In the genomic region with DNA sequence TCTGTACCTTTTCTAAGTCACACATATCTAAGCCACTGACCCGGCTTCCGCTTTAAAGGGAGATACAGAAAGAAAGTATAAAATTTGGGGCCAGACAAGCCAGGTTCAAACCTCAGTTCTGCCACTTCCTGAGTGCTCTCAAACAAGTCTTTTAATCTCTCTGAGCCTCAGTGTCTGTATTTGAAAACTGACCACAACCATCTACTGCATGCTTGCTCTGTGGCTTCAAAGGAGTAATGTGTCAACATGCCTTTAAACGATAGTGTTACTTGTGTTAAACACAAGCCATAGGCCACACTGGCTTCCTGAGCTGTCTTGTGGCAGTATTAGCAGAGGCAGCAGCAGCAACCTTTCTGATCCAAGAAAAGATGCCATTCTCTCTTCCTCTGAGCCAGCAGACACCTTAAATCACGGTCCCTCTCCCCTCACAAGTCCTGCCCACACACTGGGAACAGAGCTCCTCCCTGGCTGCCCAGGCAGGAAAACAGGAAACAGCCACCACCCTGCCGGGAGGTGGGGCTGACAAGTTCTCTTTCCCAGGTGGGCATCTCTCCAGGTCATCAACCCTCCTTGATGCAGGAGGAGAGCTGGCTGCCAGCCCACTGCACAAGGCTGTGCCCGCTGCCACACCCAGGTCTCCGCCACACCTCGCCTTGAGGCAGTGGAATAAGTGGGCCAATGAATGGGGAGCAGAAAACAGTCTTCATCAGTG, we compare ENCODE assay signal across 1 cellular context.
TF ChIP-seq lines count a peak whose summit lies in the region.

No MANE protein-coding gene starts in this region.

TF ChIP-seq in HepG2, 621 proteins besides CTCF, POLR2A, EP300 and RAD21 (continued from another document and continues in another):
- TF ChIP-seq, protein P1, sequence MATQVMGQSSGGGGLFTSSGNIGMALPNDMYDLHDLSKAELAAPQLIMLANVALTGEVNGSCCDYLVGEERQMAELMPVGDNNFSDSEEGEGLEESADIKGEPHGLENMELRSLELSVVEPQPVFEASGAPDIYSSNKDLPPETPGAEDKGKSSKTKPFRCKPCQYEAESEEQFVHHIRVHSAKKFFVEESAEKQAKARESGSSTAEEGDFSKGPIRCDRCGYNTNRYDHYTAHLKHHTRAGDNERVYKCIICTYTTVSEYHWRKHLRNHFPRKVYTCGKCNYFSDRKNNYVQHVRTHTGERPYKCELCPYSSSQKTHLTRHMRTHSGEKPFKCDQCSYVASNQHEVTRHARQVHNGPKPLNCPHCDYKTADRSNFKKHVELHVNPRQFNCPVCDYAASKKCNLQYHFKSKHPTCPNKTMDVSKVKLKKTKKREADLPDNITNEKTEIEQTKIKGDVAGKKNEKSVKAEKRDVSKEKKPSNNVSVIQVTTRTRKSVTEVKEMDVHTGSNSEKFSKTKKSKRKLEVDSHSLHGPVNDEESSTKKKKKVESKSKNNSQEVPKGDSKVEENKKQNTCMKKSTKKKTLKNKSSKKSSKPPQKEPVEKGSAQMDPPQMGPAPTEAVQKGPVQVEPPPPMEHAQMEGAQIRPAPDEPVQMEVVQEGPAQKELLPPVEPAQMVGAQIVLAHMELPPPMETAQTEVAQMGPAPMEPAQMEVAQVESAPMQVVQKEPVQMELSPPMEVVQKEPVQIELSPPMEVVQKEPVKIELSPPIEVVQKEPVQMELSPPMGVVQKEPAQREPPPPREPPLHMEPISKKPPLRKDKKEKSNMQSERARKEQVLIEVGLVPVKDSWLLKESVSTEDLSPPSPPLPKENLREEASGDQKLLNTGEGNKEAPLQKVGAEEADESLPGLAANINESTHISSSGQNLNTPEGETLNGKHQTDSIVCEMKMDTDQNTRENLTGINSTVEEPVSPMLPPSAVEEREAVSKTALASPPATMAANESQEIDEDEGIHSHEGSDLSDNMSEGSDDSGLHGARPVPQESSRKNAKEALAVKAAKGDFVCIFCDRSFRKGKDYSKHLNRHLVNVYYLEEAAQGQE (IDR thresholded peaks at IDR 0.05; ENCODE audit: borderline replicate concordance in 1 of 2, low read depth in 1 of 2, low read length in 2 of 2), result no peak
- TF ChIP-seq EHMT2 (IDR thresholded peaks at IDR 0.05; ENCODE audit: borderline replicate concordance, low read depth, low read length) (no peak), ZNF33A (CRISPR knock-in tag; IDR thresholded peaks at IDR 0.05; ENCODE audit: borderline replicate concordance) (no peak), KLF16 (CRISPR knock-in tag; IDR thresholded peaks at IDR 0.05) (0 out of 4 replicates have a peak, but pooled peaks of 1 of the 2 experiments have one; percentile 37), MIER3 (CRISPR knock-in tag; IDR thresholded peaks at IDR 0.05; ENCODE audit: borderline replicate concordance) (0 out of 2 replicates have a peak, but pooled peaks have one; percentile 45), SCMH1 (CRISPR knock-in tag; IDR thresholded peaks at IDR 0.05; ENCODE audit: borderline replicate concordance) (no peak), GTF2F1 (IDR thresholded peaks at IDR 0.05; ENCODE audit: low read length) (no peak), CSRNP1 (CRISPR knock-in tag; IDR thresholded peaks at IDR 0.05) (no peak), ZNF232 (CRISPR knock-in tag; IDR thresholded peaks at IDR 0.05; ENCODE audit: borderline replicate concordance) (0 out of 2 replicates have a peak, but pooled peaks have one; percentile 9), KLF6 (CRISPR knock-in tag; IDR thresholded peaks at IDR 0.05) (no peak), TCF7 (IDR thresholded peaks at IDR 0.05; ENCODE audit: low read depth) (peak; percentile 90), JUN (CRISPR knock-in tag; IDR thresholded peaks at IDR 0.05) (no peak), CHD2 (IDR thresholded peaks at IDR 0.05; ENCODE audit: low read depth, low read length) (no peak), ZNF562 (CRISPR knock-in tag; IDR thresholded peaks at IDR 0.05; ENCODE audit: borderline replicate concordance) (no peak), ZNF556 (CRISPR knock-in tag; IDR thresholded peaks at IDR 0.05; ENCODE audit: borderline replicate concordance) (no peak), ZNF335 (CRISPR knock-in tag; IDR thresholded peaks at IDR 0.05) (no peak), PITX1 (CRISPR knock-in tag; IDR thresholded peaks at IDR 0.05) (no peak), ZNF292 (CRISPR knock-in tag; IDR thresholded peaks at IDR 0.05; ENCODE audit: borderline replicate concordance, low read depth) (peak; percentile 60; the same call in 1 of the 2 replicates), KLF15 (CRISPR knock-in tag; IDR thresholded peaks at IDR 0.05; ENCODE audit: borderline replicate concordance) (no peak), NFYC (CRISPR knock-in tag; IDR thresholded peaks at IDR 0.05) (peak; percentile 22; the same call in 1 of the 2 replicates), MEIS1 (CRISPR knock-in tag; IDR thresholded peaks at IDR 0.05; ENCODE audit: borderline replicate concordance) (no peak), ZNF446 (CRISPR knock-in tag; IDR thresholded peaks at IDR 0.05) (no peak), ZFP90 (CRISPR knock-in tag; IDR thresholded peaks at IDR 0.05; ENCODE audit: borderline replicate concordance) (no peak), JUND (CRISPR knock-in tag; IDR thresholded peaks at IDR 0.05) (no peak), ZBTB40 (IDR thresholded peaks at IDR 0.05) (no peak), ZBTB40 (CRISPR knock-in tag; IDR thresholded peaks at IDR 0.05) (no peak), ZNF605 (CRISPR knock-in tag; IDR thresholded peaks at IDR 0.05) (no peak), TEAD3 (CRISPR knock-in tag; optimal IDR thresholded peaks at IDR 0.05; ENCODE audit: borderline replicate concordance) (peak; percentile 72)
- TF ChIP-seq, protein P2, sequence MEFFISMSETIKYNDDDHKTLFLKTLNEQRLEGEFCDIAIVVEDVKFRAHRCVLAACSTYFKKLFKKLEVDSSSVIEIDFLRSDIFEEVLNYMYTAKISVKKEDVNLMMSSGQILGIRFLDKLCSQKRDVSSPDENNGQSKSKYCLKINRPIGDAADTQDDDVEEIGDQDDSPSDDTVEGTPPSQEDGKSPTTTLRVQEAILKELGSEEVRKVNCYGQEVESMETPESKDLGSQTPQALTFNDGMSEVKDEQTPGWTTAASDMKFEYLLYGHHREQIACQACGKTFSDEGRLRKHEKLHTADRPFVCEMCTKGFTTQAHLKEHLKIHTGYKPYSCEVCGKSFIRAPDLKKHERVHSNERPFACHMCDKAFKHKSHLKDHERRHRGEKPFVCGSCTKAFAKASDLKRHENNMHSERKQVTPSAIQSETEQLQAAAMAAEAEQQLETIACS (CRISPR knock-in tag; IDR thresholded peaks at IDR 0.05), result no peak
- TF ChIP-seq, protein P3, sequence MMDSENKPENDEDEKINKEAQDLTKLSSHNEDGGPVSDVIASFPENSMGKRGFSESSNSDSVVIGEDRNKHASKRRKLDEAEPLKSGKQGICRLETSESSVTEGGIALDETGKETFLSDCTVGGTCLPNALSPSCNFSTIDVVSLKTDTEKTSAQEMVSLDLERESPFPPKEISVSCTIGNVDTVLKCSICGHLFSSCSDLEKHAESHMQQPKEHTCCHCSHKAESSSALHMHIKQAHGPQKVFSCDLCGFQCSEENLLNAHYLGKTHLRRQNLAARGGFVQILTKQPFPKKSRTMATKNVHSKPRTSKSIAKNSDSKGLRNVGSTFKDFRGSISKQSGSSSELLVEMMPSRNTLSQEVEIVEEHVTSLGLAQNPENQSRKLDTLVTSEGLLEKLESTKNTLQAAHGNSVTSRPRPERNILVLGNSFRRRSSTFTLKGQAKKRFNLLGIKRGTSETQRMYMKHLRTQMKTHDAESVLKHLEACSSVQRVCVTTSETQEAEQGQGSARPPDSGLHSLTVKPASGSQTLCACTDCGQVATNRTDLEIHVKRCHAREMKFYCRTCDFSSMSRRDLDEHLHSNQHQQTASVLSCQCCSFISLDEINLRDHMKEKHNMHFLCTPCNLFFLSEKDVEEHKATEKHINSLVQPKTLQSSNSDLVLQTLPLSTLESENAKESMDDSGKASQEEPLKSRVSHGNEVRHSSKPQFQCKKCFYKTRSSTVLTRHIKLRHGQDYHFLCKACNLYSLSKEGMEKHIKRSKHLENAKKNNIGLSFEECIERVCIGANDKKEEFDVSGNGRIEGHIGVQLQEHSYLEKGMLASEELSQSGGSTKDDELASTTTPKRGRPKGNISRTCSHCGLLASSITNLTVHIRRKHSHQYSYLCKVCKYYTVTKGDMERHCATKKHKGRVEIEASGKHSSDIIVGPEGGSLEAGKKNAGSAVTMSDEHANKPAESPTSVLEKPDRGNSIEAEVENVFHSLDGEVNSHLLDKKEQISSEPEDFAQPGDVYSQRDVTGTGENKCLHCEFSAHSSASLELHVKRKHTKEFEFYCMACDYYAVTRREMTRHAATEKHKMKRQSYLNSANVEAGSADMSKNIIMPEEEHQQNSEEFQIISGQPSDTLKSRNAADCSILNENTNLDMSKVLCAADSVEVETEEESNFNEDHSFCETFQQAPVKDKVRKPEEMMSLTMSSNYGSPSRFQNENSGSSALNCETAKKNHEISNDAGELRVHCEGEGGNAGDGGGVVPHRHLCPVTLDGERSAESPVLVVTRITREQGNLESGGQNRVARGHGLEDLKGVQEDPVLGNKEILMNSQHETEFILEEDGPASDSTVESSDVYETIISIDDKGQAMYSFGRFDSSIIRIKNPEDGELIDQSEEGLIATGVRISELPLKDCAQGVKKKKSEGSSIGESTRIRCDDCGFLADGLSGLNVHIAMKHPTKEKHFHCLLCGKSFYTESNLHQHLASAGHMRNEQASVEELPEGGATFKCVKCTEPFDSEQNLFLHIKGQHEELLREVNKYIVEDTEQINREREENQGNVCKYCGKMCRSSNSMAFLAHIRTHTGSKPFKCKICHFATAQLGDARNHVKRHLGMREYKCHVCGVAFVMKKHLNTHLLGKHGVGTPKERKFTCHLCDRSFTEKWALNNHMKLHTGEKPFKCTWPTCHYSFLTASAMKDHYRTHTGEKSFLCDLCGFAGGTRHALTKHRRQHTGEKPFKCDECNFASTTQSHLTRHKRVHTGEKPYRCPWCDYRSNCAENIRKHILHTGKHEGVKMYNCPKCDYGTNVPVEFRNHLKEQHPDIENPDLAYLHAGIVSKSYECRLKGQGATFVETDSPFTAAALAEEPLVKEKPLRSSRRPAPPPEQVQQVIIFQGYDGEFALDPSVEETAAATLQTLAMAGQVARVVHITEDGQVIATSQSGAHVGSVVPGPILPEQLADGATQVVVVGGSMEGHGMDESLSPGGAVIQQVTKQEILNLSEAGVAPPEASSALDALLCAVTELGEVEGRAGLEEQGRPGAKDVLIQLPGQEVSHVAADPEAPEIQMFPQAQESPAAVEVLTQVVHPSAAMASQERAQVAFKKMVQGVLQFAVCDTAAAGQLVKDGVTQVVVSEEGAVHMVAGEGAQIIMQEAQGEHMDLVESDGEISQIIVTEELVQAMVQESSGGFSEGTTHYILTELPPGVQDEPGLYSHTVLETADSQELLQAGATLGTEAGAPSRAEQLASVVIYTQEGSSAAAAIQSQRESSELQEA (CRISPR knock-in tag; IDR thresholded peaks at IDR 0.05; ENCODE audit: not compliant biosample characterization), result no peak
